1 cellular context compared by ENCODE assay signal in the genomic region with DNA sequence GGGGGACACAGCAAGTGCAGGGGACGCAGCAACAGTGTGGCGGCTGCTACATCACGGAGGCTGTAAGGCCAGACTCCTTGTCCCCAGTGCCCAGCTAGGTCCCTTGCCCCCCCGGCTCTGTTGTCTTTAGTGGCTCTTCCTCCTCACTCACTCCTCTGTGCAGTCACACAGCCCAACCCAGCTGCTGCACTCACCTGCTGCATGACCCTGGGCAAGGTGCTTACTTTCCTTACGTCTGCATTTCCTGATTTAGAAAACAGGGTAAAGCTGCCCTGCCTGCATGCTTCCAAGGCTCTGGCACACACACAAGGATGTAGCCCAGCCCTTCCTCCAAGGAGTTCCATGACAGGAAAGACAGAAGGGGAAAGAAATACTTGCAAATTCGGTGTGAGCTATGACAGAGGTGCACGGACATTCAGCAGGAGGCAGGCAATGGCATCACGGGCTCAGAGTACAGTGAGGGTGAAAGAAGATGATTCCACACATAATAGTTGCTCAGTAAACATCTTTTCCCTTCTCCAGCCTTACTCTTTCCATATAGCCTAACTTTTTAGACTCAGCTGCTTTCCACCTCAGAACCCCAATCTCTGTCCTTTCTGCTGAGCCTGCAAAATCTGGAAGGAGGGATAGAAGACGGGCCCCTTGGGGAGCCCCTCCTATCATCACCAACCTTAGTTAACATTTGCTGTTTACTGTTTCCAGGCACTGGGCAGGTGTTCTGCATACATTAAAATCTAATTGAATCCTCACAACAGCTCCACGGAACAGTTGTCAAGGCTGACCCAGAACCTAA.
TF ChIP-seq lines count a peak whose summit lies in the region.

No MANE protein-coding gene starts in this region.

TF ChIP-seq in K562, 482 proteins besides CTCF, POLR2A, EP300 and RAD21 (continued from another document):
- TF ChIP-seq, protein P1, sequence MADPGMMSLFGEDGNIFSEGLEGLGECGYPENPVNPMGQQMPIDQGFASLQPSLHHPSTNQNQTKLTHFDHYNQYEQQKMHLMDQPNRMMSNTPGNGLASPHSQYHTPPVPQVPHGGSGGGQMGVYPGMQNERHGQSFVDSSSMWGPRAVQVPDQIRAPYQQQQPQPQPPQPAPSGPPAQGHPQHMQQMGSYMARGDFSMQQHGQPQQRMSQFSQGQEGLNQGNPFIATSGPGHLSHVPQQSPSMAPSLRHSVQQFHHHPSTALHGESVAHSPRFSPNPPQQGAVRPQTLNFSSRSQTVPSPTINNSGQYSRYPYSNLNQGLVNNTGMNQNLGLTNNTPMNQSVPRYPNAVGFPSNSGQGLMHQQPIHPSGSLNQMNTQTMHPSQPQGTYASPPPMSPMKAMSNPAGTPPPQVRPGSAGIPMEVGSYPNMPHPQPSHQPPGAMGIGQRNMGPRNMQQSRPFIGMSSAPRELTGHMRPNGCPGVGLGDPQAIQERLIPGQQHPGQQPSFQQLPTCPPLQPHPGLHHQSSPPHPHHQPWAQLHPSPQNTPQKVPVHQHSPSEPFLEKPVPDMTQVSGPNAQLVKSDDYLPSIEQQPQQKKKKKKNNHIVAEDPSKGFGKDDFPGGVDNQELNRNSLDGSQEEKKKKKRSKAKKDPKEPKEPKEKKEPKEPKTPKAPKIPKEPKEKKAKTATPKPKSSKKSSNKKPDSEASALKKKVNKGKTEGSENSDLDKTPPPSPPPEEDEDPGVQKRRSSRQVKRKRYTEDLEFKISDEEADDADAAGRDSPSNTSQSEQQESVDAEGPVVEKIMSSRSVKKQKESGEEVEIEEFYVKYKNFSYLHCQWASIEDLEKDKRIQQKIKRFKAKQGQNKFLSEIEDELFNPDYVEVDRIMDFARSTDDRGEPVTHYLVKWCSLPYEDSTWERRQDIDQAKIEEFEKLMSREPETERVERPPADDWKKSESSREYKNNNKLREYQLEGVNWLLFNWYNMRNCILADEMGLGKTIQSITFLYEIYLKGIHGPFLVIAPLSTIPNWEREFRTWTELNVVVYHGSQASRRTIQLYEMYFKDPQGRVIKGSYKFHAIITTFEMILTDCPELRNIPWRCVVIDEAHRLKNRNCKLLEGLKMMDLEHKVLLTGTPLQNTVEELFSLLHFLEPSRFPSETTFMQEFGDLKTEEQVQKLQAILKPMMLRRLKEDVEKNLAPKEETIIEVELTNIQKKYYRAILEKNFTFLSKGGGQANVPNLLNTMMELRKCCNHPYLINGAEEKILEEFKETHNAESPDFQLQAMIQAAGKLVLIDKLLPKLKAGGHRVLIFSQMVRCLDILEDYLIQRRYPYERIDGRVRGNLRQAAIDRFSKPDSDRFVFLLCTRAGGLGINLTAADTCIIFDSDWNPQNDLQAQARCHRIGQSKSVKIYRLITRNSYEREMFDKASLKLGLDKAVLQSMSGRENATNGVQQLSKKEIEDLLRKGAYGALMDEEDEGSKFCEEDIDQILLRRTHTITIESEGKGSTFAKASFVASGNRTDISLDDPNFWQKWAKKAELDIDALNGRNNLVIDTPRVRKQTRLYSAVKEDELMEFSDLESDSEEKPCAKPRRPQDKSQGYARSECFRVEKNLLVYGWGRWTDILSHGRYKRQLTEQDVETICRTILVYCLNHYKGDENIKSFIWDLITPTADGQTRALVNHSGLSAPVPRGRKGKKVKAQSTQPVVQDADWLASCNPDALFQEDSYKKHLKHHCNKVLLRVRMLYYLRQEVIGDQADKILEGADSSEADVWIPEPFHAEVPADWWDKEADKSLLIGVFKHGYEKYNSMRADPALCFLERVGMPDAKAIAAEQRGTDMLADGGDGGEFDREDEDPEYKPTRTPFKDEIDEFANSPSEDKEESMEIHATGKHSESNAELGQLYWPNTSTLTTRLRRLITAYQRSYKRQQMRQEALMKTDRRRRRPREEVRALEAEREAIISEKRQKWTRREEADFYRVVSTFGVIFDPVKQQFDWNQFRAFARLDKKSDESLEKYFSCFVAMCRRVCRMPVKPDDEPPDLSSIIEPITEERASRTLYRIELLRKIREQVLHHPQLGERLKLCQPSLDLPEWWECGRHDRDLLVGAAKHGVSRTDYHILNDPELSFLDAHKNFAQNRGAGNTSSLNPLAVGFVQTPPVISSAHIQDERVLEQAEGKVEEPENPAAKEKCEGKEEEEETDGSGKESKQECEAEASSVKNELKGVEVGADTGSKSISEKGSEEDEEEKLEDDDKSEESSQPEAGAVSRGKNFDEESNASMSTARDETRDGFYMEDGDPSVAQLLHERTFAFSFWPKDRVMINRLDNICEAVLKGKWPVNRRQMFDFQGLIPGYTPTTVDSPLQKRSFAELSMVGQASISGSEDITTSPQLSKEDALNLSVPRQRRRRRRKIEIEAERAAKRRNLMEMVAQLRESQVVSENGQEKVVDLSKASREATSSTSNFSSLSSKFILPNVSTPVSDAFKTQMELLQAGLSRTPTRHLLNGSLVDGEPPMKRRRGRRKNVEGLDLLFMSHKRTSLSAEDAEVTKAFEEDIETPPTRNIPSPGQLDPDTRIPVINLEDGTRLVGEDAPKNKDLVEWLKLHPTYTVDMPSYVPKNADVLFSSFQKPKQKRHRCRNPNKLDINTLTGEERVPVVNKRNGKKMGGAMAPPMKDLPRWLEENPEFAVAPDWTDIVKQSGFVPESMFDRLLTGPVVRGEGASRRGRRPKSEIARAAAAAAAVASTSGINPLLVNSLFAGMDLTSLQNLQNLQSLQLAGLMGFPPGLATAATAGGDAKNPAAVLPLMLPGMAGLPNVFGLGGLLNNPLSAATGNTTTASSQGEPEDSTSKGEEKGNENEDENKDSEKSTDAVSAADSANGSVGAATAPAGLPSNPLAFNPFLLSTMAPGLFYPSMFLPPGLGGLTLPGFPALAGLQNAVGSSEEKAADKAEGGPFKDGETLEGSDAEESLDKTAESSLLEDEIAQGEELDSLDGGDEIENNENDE (IDR thresholded peaks at IDR 0.05; ENCODE audit: low read depth, low read length) = no peak
- TF ChIP-seq CAMTA2 (CRISPR knock-in tag; conservative IDR thresholded peaks at IDR 0.05) (no peak), NFE2 (IDR thresholded peaks at IDR 0.05; ENCODE audit: low read depth) (no peak), ZBED1 (IDR thresholded peaks at IDR 0.05) (no peak), FOSL1 (tag; conservative IDR thresholded peaks at IDR 0.05) (no peak), YBX1 (IDR thresholded peaks at IDR 0.05) (no peak), MCM2 (IDR thresholded peaks at IDR 0.05; ENCODE audit: low read depth) (no peak), ZNF75A (CRISPR knock-in tag; IDR thresholded peaks at IDR 0.05) (no peak), ADNP (tag; IDR thresholded peaks at IDR 0.05) (0 out of 2 replicates have a peak, but pooled peaks have one; percentile 3), MAFG (tag; conservative IDR thresholded peaks at IDR 0.05) (peak; percentile 77), MEF2D (tag; conservative IDR thresholded peaks at IDR 0.05; ENCODE audit: low read depth) (no peak), ZNF583 (CRISPR knock-in tag; IDR thresholded peaks at IDR 0.05) (no peak), ZNF507 (tag; conservative IDR thresholded peaks at IDR 0.05) (no peak), SNRNP70 (optimal IDR thresholded peaks at IDR 0.05; ENCODE audit: low read depth, low read length) (no peak), CHD4 (IDR thresholded peaks at IDR 0.05; ENCODE audit: insufficient read depth, insufficient replicate concordance, low read depth, low read length, poor library complexity, severe bottlenecking) (no peak), SAP30 (IDR thresholded peaks at IDR 0.05; ENCODE audit: borderline replicate concordance, insufficient read depth, low read depth, low read length, poor library complexity, severe bottlenecking) (no peak), PRPF4 (IDR thresholded peaks at IDR 0.05; ENCODE audit: insufficient read depth, low read depth, low read length, poor library complexity, severe bottlenecking) (no peak), MEF2A (IDR thresholded peaks at IDR 0.05; ENCODE audit: control insufficient read depth, low read depth, low read length) (no peak), ILK (tag; IDR thresholded peaks at IDR 0.05; ENCODE audit: borderline replicate concordance, low read depth) (no peak)
- TF ChIP-seq, protein P2, sequence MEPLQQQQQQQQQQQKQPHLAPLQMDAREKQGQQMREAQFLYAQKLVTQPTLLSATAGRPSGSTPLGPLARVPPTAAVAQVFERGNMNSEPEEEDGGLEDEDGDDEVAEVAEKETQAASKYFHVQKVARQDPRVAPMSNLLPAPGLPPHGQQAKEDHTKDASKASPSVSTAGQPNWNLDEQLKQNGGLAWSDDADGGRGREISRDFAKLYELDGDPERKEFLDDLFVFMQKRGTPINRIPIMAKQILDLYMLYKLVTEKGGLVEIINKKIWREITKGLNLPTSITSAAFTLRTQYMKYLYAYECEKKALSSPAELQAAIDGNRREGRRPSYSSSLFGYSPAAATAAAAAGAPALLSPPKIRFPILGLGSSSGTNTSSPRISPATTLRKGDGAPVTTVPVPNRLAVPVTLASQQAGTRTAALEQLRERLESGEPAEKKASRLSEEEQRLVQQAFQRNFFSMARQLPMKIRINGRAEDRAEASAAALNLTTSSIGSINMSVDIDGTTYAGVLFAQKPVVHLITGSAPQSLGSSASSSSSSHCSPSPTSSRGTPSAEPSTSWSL (CRISPR knock-in tag; IDR thresholded peaks at IDR 0.05; ENCODE audit: borderline replicate concordance) = no peak
